ENCODE assay signal across 9 cellular contexts in genomic region chr15:25863968-25864580, GRCh38. TPM values are rescaled to one million over a fixed set of nuclear protein-coding genes. Genes with fewer than 3 reads are reported as not detected.
DNase-seq lines count a peak whose midpoint lies in the region; ATAC-seq and TF ChIP-seq lines count a peak whose summit lies in the region.
"Had no signal": no experiment of that assay in that cellular context is flagged by ENCODE, and none has a peak within 500 bp of the region (broad histone marks: within the 10 kb centered on the region; RNA-seq: fewer than 3 reads in every experiment).

No MANE protein-coding gene starts in this region.

- H3K36me3 ChIP-seq in muscle layer of duodenum (ENCODE audit: control insufficient read depth in 1 of 2, insufficient read depth in 2 of 2, low read length in 2 of 2) (no peaks in the 10 kb centered on the region), tibial nerve (no peaks in the 10 kb centered on the region)
- H3K36me3 ChIP-seq: vagina had no signal

- H3K36me3 Mint-ChIP-seq in activated naive CD4-positive, alpha-beta T cell treated with anti-CD3 and anti-CD28 coated beads for 36 hours (ENCODE audit: low read depth) = peaks cover 20% of the 10 kb centered on the region
- H3K36me3 Mint-ChIP-seq in activated naive CD8-positive, alpha-beta T cell treated with anti-CD3 and anti-CD28 coated beads, Interleukin-2, amount 50 U/mL, for 24 hours (ENCODE audit: low read depth) = peaks cover 20% of the 10 kb centered on the region

- H3K4me3 Mint-ChIP-seq in activated naive CD4-positive, alpha-beta T cell treated with anti-CD3 and anti-CD28 coated beads for 36 hours = peak overlapping the region; percentile 74
- peak overlapping the region; percentile 76 for H3K4me3 Mint-ChIP-seq in activated naive CD8-positive, alpha-beta T cell treated with anti-CD3 and anti-CD28 coated beads, Interleukin-2, amount 50 U/mL, for 24 hours

- H3K27ac Mint-ChIP-seq in activated naive CD4-positive, alpha-beta T cell treated with anti-CD3 and anti-CD28 coated beads for 36 hours = peak overlapping the region; percentile 78
- peak overlapping the region; percentile 77 for H3K27ac Mint-ChIP-seq in activated naive CD8-positive, alpha-beta T cell treated with anti-CD3 and anti-CD28 coated beads, Interleukin-2, amount 50 U/mL, for 24 hours

- no peak for TF ChIP-seq EP300 in tibial nerve (IDR thresholded peaks at IDR 0.05)

- H3K4me1 Mint-ChIP-seq in activated naive CD4-positive, alpha-beta T cell treated with anti-CD3 and anti-CD28 coated beads for 36 hours (ENCODE audit: low read depth) = peaks cover 21% of the 10 kb centered on the region
- H3K4me1 Mint-ChIP-seq in activated naive CD8-positive, alpha-beta T cell treated with anti-CD3 and anti-CD28 coated beads, Interleukin-2, amount 50 U/mL, for 24 hours = peaks cover 30% of the 10 kb centered on the region

- H3K4me1 ChIP-seq in muscle layer of duodenum (ENCODE audit: control insufficient read depth in 1 of 2, insufficient read depth in 2 of 2, low read length in 2 of 2) (peaks cover 0 to 25% of the 10 kb centered on the region in 2 donors), tibial nerve (peaks cover 0 to 46% (median 2%) of the 10 kb centered on the region in 4 donors)

- POLR2A ChIA-PET in RWPE1 (lab: Yijun Ruan, JAX; ENCODE audit: low non-redundant PET) = no interaction called here

- TF ChIP-seq POLR2A in tibial nerve (IDR thresholded peaks at IDR 0.05) = no peak

- no peaks in the 10 kb centered on the region for H3K9me3 Mint-ChIP-seq in activated naive CD4-positive, alpha-beta T cell treated with anti-CD3 and anti-CD28 coated beads for 36 hours
- no peaks in the 10 kb centered on the region for H3K9me3 Mint-ChIP-seq in activated naive CD8-positive, alpha-beta T cell treated with anti-CD3 and anti-CD28 coated beads, Interleukin-2, amount 50 U/mL, for 24 hours

- CTCF ChIA-PET in activated naive CD4-positive, alpha-beta T cell treated with anti-CD3 and anti-CD28 coated beads for 36 hours (lab: Charles Lee) = no interaction called here
- CTCF ChIA-PET in RWPE1 (lab: Yijun Ruan, JAX) = interaction anchor here (0.6 kb wide), 1 partner anchor 13 kb away, joined by 3 read pairs; no protein-coding TSS in a partner anchor

- H3K4me3 ChIP-seq in muscle layer of duodenum (ENCODE audit: low read depth in 1 of 2, low read length in 2 of 2) = peak overlapping the region; percentile 70 to 81
- H3K4me3 ChIP-seq in tibial nerve = peak overlapping the region in 3 of 4 donors; percentile 53 to 70 (median 57)

- intact Hi-C loops in activated naive CD4-positive, alpha-beta T cell treated with anti-CD3 and anti-CD28 coated beads for 36 hours (cut with micrococcal nuclease) = loop anchor here (2.0 to 5.0 kb wide), 2 partner anchors 41 to 127 kb away; no protein-coding TSS in a partner anchor

- H3K27me3 ChIP-seq in muscle layer of duodenum (ENCODE audit: low read depth, low read length) = no peaks in the 10 kb centered on the region
- H3K27me3 ChIP-seq in tibial nerve = peaks cover 0 to 4% of the 10 kb centered on the region in 2 donors
- H3K27me3 ChIP-seq: vagina had no signal

- TF ChIP-seq CTCF in tibial nerve (IDR thresholded peaks at IDR 0.05) (no peak), RWPE1 (conservative IDR thresholded peaks at IDR 0.05; ENCODE audit: low read depth) (no peak)

- no peaks in the 10 kb centered on the region for H3K27me3 Mint-ChIP-seq in activated naive CD4-positive, alpha-beta T cell treated with anti-CD3 and anti-CD28 coated beads for 36 hours (ENCODE audit: low read depth)
- peaks cover 3% of the 10 kb centered on the region for H3K27me3 Mint-ChIP-seq in activated naive CD8-positive, alpha-beta T cell treated with anti-CD3 and anti-CD28 coated beads, Interleukin-2, amount 50 U/mL, for 24 hours

- no peak for ATAC-seq in activated naive CD8-positive, alpha-beta T cell treated with anti-CD3 and anti-CD28 coated beads, Interleukin-2, amount 50 U/mL, for 24 hours

- H3K27ac ChIP-seq in muscle layer of duodenum (ENCODE audit: low read length) (peak overlapping the region; percentile 69), tibial nerve (peak overlapping the region in 1 of 4 donors; percentile 81), RWPE1 (no peak overlapping the region)

- 80 to 82% methylated on average over 21 of the region's 21 CpGs for WGBS in tibial nerve, 2 donors

- DNase-seq in activated naive CD4-positive, alpha-beta T cell treated with anti-CD3 and anti-CD28 coated beads for 36 hours = no peak
- no peak for DNase-seq in activated naive CD4-positive, alpha-beta T cell treated with Interleukin-2 at 50 U/mL for 16 hours
- no peak for DNase-seq in activated naive CD8-positive, alpha-beta T cell treated with anti-CD3 and anti-CD28 coated beads, Interleukin-2, amount 50 U/mL, for 24 hours
- no peak for DNase-seq in tibial nerve (ENCODE audit: low spot score in 2 of 2)
- DNase-seq in RWPE1 (ENCODE audit: low spot score) = no peak
- no peak for DNase-seq in stimulated activated CD4-positive, alpha-beta T cell treated with anti-CD3 and anti-CD28 coated beads, Interleukin-4, amount 100 ng/mL, for 4 hours
- no peak for DNase-seq in stimulated activated CD4-positive, alpha-beta T cell treated with anti-CD3 and anti-CD28 coated beads, Interleukin-1b, Interleukin-23, amount 100 ng/mL, for 48 hours

- H3K9me3 ChIP-seq in muscle layer of duodenum (ENCODE audit: control insufficient read depth in 1 of 2, low read length in 2 of 2) = no peaks in the 10 kb centered on the region
- no peaks in the 10 kb centered on the region for H3K9me3 ChIP-seq in tibial nerve
- H3K9me3 ChIP-seq: vagina had no signal

RNA-seq across cellular contexts. Expression of gene ATP10A, which starts 0.9 kb away (rescaled TPM):
- total RNA-seq in activated naive CD4-positive, alpha-beta T cell treated with anti-CD3 and anti-CD28 coated beads for 36 hours = 10 to 100 TPM; 11.9 to 13.0 TPM
- total RNA-seq in tibial nerve = 10 to 100 TPM in 3 of 4 donors, 1 to 10 TPM in 1; 8.1 to 36.0 (median 17.9) TPM
